ENCODE assay signal across 8 cellular contexts in genomic region chr17:1783834-1784611, GRCh38. TPM values are rescaled to one million over a fixed set of nuclear protein-coding genes. Genes with fewer than 3 reads are reported as not detected.
DNase-seq lines count a peak whose midpoint lies in the region; ATAC-seq and TF ChIP-seq lines count a peak whose summit lies in the region.

No MANE protein-coding gene starts in this region.

- H3K4me1 Mint-ChIP-seq in naive thymus-derived CD4-positive, alpha-beta T cell = peaks cover 0 to 18% (median 14%) of the 10 kb centered on the region in 7 donors
- H3K4me1 Mint-ChIP-seq in activated CD8-positive, alpha-beta memory T cell treated with anti-CD3 and anti-CD28 coated beads, Interleukin-2, amount 10 ng/mL, durations not matched to agents 7 days and 5 days = peaks cover 2% of the 10 kb centered on the region

- no peaks in the 10 kb centered on the region for H3K27me3 Mint-ChIP-seq in naive thymus-derived CD4-positive, alpha-beta T cell
- no peaks in the 10 kb centered on the region for H3K27me3 Mint-ChIP-seq in activated CD8-positive, alpha-beta memory T cell treated with anti-CD3 and anti-CD28 coated beads, Interleukin-2, amount 10 ng/mL, durations not matched to agents 7 days and 5 days

- peak overlapping the region; percentile 73 to 98 (median 92) for H3K27ac ChIP-seq in esophagus squamous epithelium
- H3K27ac ChIP-seq in naive thymus-derived CD4-positive, alpha-beta T cell (ENCODE audit: low read depth, low read length) = peak overlapping the region; percentile 14

- H3K4me3 Mint-ChIP-seq in naive thymus-derived CD4-positive, alpha-beta T cell = peak overlapping the region in 1 of 10 donors; percentile 59
- no peak overlapping the region for H3K4me3 Mint-ChIP-seq in activated CD8-positive, alpha-beta memory T cell treated with anti-CD3 and anti-CD28 coated beads, Interleukin-2, amount 10 ng/mL, durations not matched to agents 7 days and 5 days

- peak overlapping the region in 7 of 9 donors; percentile 28 to 82 (median 63) for H3K27ac Mint-ChIP-seq in naive thymus-derived CD4-positive, alpha-beta T cell
- no peak overlapping the region for H3K27ac Mint-ChIP-seq in activated CD8-positive, alpha-beta memory T cell treated with anti-CD3 and anti-CD28 coated beads, Interleukin-2, amount 10 ng/mL, durations not matched to agents 7 days and 5 days

- intact Hi-C loops in esophagus squamous epithelium (cut with DNase I) = loop anchor here (5.0 kb wide), 1 partner anchor 62 kb away; the partner anchor contains the start of gene WDR81
- intact Hi-C loops in naive thymus-derived CD4-positive, alpha-beta T cell (cut with micrococcal nuclease) = loop anchor here (1.0 to 2.0 kb wide), 3 partner anchors 63 to 115 kb away; no protein-coding TSS in a partner anchor

- H3K4me3 ChIP-seq in BE2C (ENCODE audit: low read depth, low read length) (no peak overlapping the region), esophagus squamous epithelium (peak overlapping the region in 1 of 4 donors; percentile 3)
- no peak overlapping the region for H3K4me3 ChIP-seq in naive thymus-derived CD4-positive, alpha-beta T cell (ENCODE audit: low read length)

- ATAC-seq in naive thymus-derived CD4-positive, alpha-beta T cell = peak; percentile 85
- no peak for ATAC-seq in GM19328 (IDR thresholded peaks at IDR 0.05; ENCODE audit: unreplicated experiment)
- no peak for ATAC-seq in activated CD8-positive, alpha-beta memory T cell treated with anti-CD3 and anti-CD28 coated beads, Interleukin-2, amount 10 ng/mL, durations not matched to agents 7 days and 5 days

- no peaks in the 10 kb centered on the region for H3K27me3 ChIP-seq in BE2C
- no peaks in the 10 kb centered on the region for H3K27me3 ChIP-seq in esophagus squamous epithelium
- H3K27me3 ChIP-seq in naive thymus-derived CD4-positive, alpha-beta T cell (ENCODE audit: control insufficient read depth in 2 of 2, insufficient read depth in 2 of 2, low read length in 2 of 2) = no peaks in the 10 kb centered on the region

- peaks cover 0 to 45% (median 22%) of the 10 kb centered on the region in 5 donors for H3K36me3 Mint-ChIP-seq in naive thymus-derived CD4-positive, alpha-beta T cell
- peaks cover 36% of the 10 kb centered on the region for H3K36me3 Mint-ChIP-seq in activated CD8-positive, alpha-beta memory T cell treated with anti-CD3 and anti-CD28 coated beads, Interleukin-2, amount 10 ng/mL, durations not matched to agents 7 days and 5 days

- 34 to 59% methylated on average over 13 to 14 of the region's 16 CpGs for WGBS in esophagus squamous epithelium, 2 donors

- peak; percentile 33 for DNase-seq in BE2C
- peak; percentile 55 for DNase-seq in H4 (ENCODE audit: low spot score)
- peak; percentile 36 for DNase-seq in SW480 (ENCODE audit: low spot score)
- no peak for DNase-seq in esophagus squamous epithelium (lab: John Stamatoyannopoulos, UW)
- DNase-seq in naive thymus-derived CD4-positive, alpha-beta T cell = peak in 3 of 9 donors; percentile 27 to 30 (median 28)
- no peak for DNase-seq in activated CD8-positive, alpha-beta memory T cell treated with anti-CD3 and anti-CD28 coated beads, Interleukin-2, amount 10 ng/mL, durations not matched to agents 7 days and 5 days
- DNase-seq in activated CD4-positive, CD25-positive, alpha-beta regulatory T cell (lab: John Stamatoyannopoulos, UW) = no peak

- TF ChIP-seq POLR2A in esophagus squamous epithelium (IDR thresholded peaks at IDR 0.05) = peak in 2 of 4 donors; percentile 55 to 62

- POLR2A ChIA-PET in naive thymus-derived CD4-positive, alpha-beta T cell (lab: Charles Lee) = interaction anchor here (0.7 to 1.4 kb wide), 7 partner anchors 14 to 115 kb away, joined by 3 to 7 read pairs (median 4); no protein-coding TSS in a partner anchor

- H3K4me1 ChIP-seq in BE2C = peaks cover 4% of the 10 kb centered on the region
- peaks cover 21 to 81% (median 42%) of the 10 kb centered on the region in 3 donors for H3K4me1 ChIP-seq in esophagus squamous epithelium
- H3K4me1 ChIP-seq in naive thymus-derived CD4-positive, alpha-beta T cell (ENCODE audit: control insufficient read depth in 2 of 2, insufficient read depth in 2 of 2, low read length in 2 of 2) = no peaks in the 10 kb centered on the region

- CTCF ChIA-PET in naive thymus-derived CD4-positive, alpha-beta T cell (lab: Charles Lee) = interaction anchor here (0.8 to 3.9 kb wide), 6 partner anchors 11 to 115 kb away, joined by 3 to 51 read pairs (median 3); no protein-coding TSS in a partner anchor
- CTCF ChIA-PET in activated CD8-positive, alpha-beta memory T cell treated with anti-CD3 and anti-CD28 coated beads, Interleukin-2, amount 10 ng/mL, durations not matched to agents 7 days and 5 days (lab: Charles Lee) = interaction anchor here (0.6 to 2.2 kb wide), 6 partner anchors 16 to 68 kb away, joined by 3 to 10 read pairs (median 4); no protein-coding TSS in a partner anchor

- peak; percentile 60 for TF ChIP-seq CTCF in BE2C (IDR thresholded peaks at IDR 0.05; ENCODE audit: low read depth, low read length)
- TF ChIP-seq CTCF in esophagus squamous epithelium (IDR thresholded peaks at IDR 0.05) = peak; percentile 50 to 84 (median 76)

- H3K36me3 ChIP-seq in BE2C (peaks cover 5% of the 10 kb centered on the region; the same call in 1 of the 2 replicates), esophagus squamous epithelium (peaks cover 0 to 33% (median 9%) of the 10 kb centered on the region in 3 donors)
- H3K36me3 ChIP-seq in naive thymus-derived CD4-positive, alpha-beta T cell (ENCODE audit: control insufficient read depth in 2 of 3, insufficient read depth in 3 of 3, low read length in 3 of 3) = peaks cover 0 to 60% (median 7%) of the 10 kb centered on the region in 3 experiments

- H3K9me3 Mint-ChIP-seq in naive thymus-derived CD4-positive, alpha-beta T cell = no peaks in the 10 kb centered on the region
- H3K9me3 Mint-ChIP-seq in activated CD8-positive, alpha-beta memory T cell treated with anti-CD3 and anti-CD28 coated beads, Interleukin-2, amount 10 ng/mL, durations not matched to agents 7 days and 5 days (ENCODE audit: low read depth) = no peaks in the 10 kb centered on the region

- H3K9me3 ChIP-seq in BE2C = no peaks in the 10 kb centered on the region
- H3K9me3 ChIP-seq in esophagus squamous epithelium = no peaks in the 10 kb centered on the region
- H3K9me3 ChIP-seq in naive thymus-derived CD4-positive, alpha-beta T cell (ENCODE audit: control insufficient read depth in 2 of 3, low read length in 3 of 3) = no peaks in the 10 kb centered on the region

RNA-seq across cellular contexts. Expression of gene SERPINF1, which starts 22.2 kb away (rescaled TPM):
- 15.1 TPM for polyA plus RNA-seq in BE2C (2012; ENCODE audit: insufficient read depth, insufficient read length, low read depth)
- 0.74 and 12.0 TPM in 2 replicates for total RNA-seq in H4 (2014; rRNA removed; shearing (Covaris generic))
- total RNA-seq in esophagus squamous epithelium = 100 to 1,000 TPM in 2 of 4 donors, 10 to 100 TPM in 2; 26.6 to 351 (median 80.6) TPM
- 10 to 100 TPM in 1 of 5 experiments, 1 to 10 TPM in 3, not detected in 1; 1.5 to 12.1 (median 4.9) TPM for total RNA-seq in naive thymus-derived CD4-positive, alpha-beta T cell
- polyA plus RNA-seq in naive thymus-derived CD4-positive, alpha-beta T cell = 1 to 10 TPM; 4.6 to 8.9 TPM
- 1 to 10 TPM in 1 of 2 experiments, under 1 TPM in 1; 0.93 to 1.1 TPM for total RNA-seq in activated CD8-positive, alpha-beta memory T cell treated with anti-CD3 and anti-CD28 coated beads, Interleukin-2, amount 10 ng/mL, durations not matched to agents 7 days and 5 days

RNA-seq across cellular contexts. Expression of gene SERPINF2, which starts 41.4 kb away (rescaled TPM):
- polyA plus RNA-seq in BE2C (2012; ENCODE audit: insufficient read depth, insufficient read length, low read depth) = 0.19 TPM
- not detected in 2 replicates for total RNA-seq in H4 (2014; rRNA removed; shearing (Covaris generic))
- total RNA-seq in esophagus squamous epithelium = 1 to 10 TPM in 2 of 4 donors, under 1 TPM in 2; 0.22 to 7.1 (median 1.6) TPM
- total RNA-seq in naive thymus-derived CD4-positive, alpha-beta T cell = 1 to 10 TPM in 1 of 5 experiments, under 1 TPM in 4; 0.27 to 1.4 (median 0.65) TPM
- not detected for polyA plus RNA-seq in naive thymus-derived CD4-positive, alpha-beta T cell
- under 1 TPM; 0.18 to 0.19 TPM for total RNA-seq in activated CD8-positive, alpha-beta memory T cell treated with anti-CD3 and anti-CD28 coated beads, Interleukin-2, amount 10 ng/mL, durations not matched to agents 7 days and 5 days

RNA-seq across cellular contexts. Expression of gene SMYD4, which starts 45.7 kb away (rescaled TPM):
- 4.3 TPM for polyA plus RNA-seq in BE2C (2012; ENCODE audit: insufficient read depth, insufficient read length, low read depth)
- total RNA-seq in H4 (2014; rRNA removed; shearing (Covaris generic)) = 7.9 and 8.5 TPM in 2 replicates
- total RNA-seq in esophagus squamous epithelium = 1 to 10 TPM; 5.0 to 9.0 (median 6.5) TPM
- total RNA-seq in naive thymus-derived CD4-positive, alpha-beta T cell = 10 to 100 TPM; 19.8 to 38.4 (median 32.5) TPM
- 10 to 100 TPM in 1 of 2 donors, 1 to 10 TPM in 1; 9.7 to 18.0 TPM for polyA plus RNA-seq in naive thymus-derived CD4-positive, alpha-beta T cell
- total RNA-seq in activated CD8-positive, alpha-beta memory T cell treated with anti-CD3 and anti-CD28 coated beads, Interleukin-2, amount 10 ng/mL, durations not matched to agents 7 days and 5 days = 10 to 100 TPM; 34.7 to 45.4 TPM

RNA-seq across cellular contexts. Expression of gene RPA1, which starts 45.8 kb away (rescaled TPM):
- polyA plus RNA-seq in BE2C (2012; ENCODE audit: insufficient read depth, insufficient read length, low read depth) = 67.9 TPM
- 29.0 and 40.3 TPM in 2 replicates for total RNA-seq in H4 (2014; rRNA removed; shearing (Covaris generic))
- 10 to 100 TPM; 16.3 to 29.8 (median 25.6) TPM for total RNA-seq in esophagus squamous epithelium
- 100 to 1,000 TPM in 3 of 5 experiments, 10 to 100 TPM in 2; 57.8 to 264 (median 110) TPM for total RNA-seq in naive thymus-derived CD4-positive, alpha-beta T cell
- 10 to 100 TPM; 80.0 to 85.2 TPM for polyA plus RNA-seq in naive thymus-derived CD4-positive, alpha-beta T cell
- 100 to 1,000 TPM; 196 to 249 TPM for total RNA-seq in activated CD8-positive, alpha-beta memory T cell treated with anti-CD3 and anti-CD28 coated beads, Interleukin-2, amount 10 ng/mL, durations not matched to agents 7 days and 5 days

RNA-seq across cellular contexts. Expression of gene WDR81, which starts 59.5 kb away (rescaled TPM):
- 11.3 TPM for polyA plus RNA-seq in BE2C (2012; ENCODE audit: insufficient read depth, insufficient read length, low read depth)
- total RNA-seq in H4 (2014; rRNA removed; shearing (Covaris generic)) = 10.1 and 10.5 TPM in 2 replicates
- 10 to 100 TPM; 12.5 to 33.8 (median 21.1) TPM for total RNA-seq in esophagus squamous epithelium
- total RNA-seq in naive thymus-derived CD4-positive, alpha-beta T cell = 10 to 100 TPM; 30.7 to 55.1 (median 38.3) TPM
- 10 to 100 TPM in 1 of 2 donors, 1 to 10 TPM in 1; 9.8 to 25.5 TPM for polyA plus RNA-seq in naive thymus-derived CD4-positive, alpha-beta T cell
- total RNA-seq in activated CD8-positive, alpha-beta memory T cell treated with anti-CD3 and anti-CD28 coated beads, Interleukin-2, amount 10 ng/mL, durations not matched to agents 7 days and 5 days = 10 to 100 TPM; 28.7 to 32.1 TPM

Comparison
In these comparisons a context has a peak if more than half of its experiments do, and no peak if none do; other contexts are left out.
1. DNase-seq: peak in BE2C (single experiment), H4 (single experiment) and SW480 (single experiment); none in esophagus squamous epithelium (single experiment), activated CD8-positive, alpha-beta memory T cell treated with anti-CD3 and anti-CD28 coated beads, Interleukin-2, amount 10 ng/mL, durations not matched to agents 7 days and 5 days (single experiment) and activated CD4-positive, CD25-positive, alpha-beta regulatory T cell (0 of 4).